ENCODE assay signal across 18 cellular contexts in genomic region chr10:75143353-75143752, GRCh38. TPM values are rescaled to one million over a fixed set of nuclear protein-coding genes. Genes with fewer than 3 reads are reported as not detected.
DNase-seq lines count a peak whose midpoint lies in the region; ATAC-seq and TF ChIP-seq lines count a peak whose summit lies in the region.
"Had no signal": no experiment of that assay in that cellular context is flagged by ENCODE, and none has a peak within 500 bp of the region (broad histone marks: within the 10 kb centered on the region; RNA-seq: fewer than 3 reads in every experiment).

No MANE protein-coding gene starts in this region.

- no peaks in the 10 kb centered on the region for H3K27me3 Mint-ChIP-seq in stimulated activated naive CD8-positive, alpha-beta T cell treated with anti-CD3 and anti-CD28 coated beads, Interleukin-15, Interleukin-2, amounts not matched to agents 100 ng/mL and 50 ng/mL, for 24 hours
- H3K27me3 Mint-ChIP-seq in stimulated activated naive CD8-positive, alpha-beta T cell treated with anti-CD3 and anti-CD28 coated beads, Interleukin-15, amount 100 ng/mL, for 72 hours, result no peaks in the 10 kb centered on the region
- H3K27me3 Mint-ChIP-seq: T-helper 17 cell had no signal

- no peaks in the 10 kb centered on the region for H3K9me3 Mint-ChIP-seq in stimulated activated naive CD8-positive, alpha-beta T cell treated with anti-CD3 and anti-CD28 coated beads, Interleukin-15, Interleukin-2, amounts not matched to agents 100 ng/mL and 50 ng/mL, for 24 hours
- no peaks in the 10 kb centered on the region for H3K9me3 Mint-ChIP-seq in stimulated activated naive CD8-positive, alpha-beta T cell treated with anti-CD3 and anti-CD28 coated beads, Interleukin-15, amount 100 ng/mL, for 72 hours

- DNase-seq in stimulated activated naive CD8-positive, alpha-beta T cell treated with anti-CD3 and anti-CD28 coated beads, Interleukin-15, amount 100 ng/mL, for 72 hours, result no peak
- DNase-seq in adipocyte (ENCODE audit: low read depth), result peak; percentile 67
- peak; percentile 52 for DNase-seq in fibroblast of pulmonary artery (ENCODE audit: low read depth)
- no peak for DNase-seq in thyroid gland
- DNase-seq in NCI-H446 (lab: John Stamatoyannopoulos, UW), result no peak
- no peak for DNase-seq in DMS79 (lab: John Stamatoyannopoulos, UW)
- DNase-seq: activated CD4-positive, alpha-beta T cell treated with anti-CD3 and anti-CD28 coated beads for 4 hours; activated gamma-delta T cell; MG63; NCI-H2107; NCI-H748 treated with DMSO at 0.1 percent for 48 hours; posterior cingulate gyrus; T-helper 17 cell; transverse colon had no signal

- H3K9me3 ChIP-seq in adipocyte (ENCODE audit: control insufficient read depth, low read length), result no peaks in the 10 kb centered on the region
- no peaks in the 10 kb centered on the region for H3K9me3 ChIP-seq in thyroid gland
- H3K9me3 ChIP-seq: esophagus muscularis mucosa, MG63, transverse colon had no signal

- H3K4me1 ChIP-seq in adipocyte (ENCODE audit: control insufficient read depth, insufficient read depth, low read length) (peaks cover 37% of the 10 kb centered on the region), thyroid gland (peaks cover 0 to 9% of the 10 kb centered on the region in 2 donors)

- H3K9ac ChIP-seq in adipocyte (ENCODE audit: low read length), result peak overlapping the region; percentile 51

- no peak for ATAC-seq in stimulated activated naive CD8-positive, alpha-beta T cell treated with anti-CD3 and anti-CD28 coated beads, Interleukin-15, amount 100 ng/mL, for 72 hours
- no peak for ATAC-seq in HG03045 (IDR thresholded peaks at IDR 0.05; ENCODE audit: unreplicated experiment)
- ATAC-seq: GM12878, T-helper 17 cell had no signal

- 21% methylated on average over 1 of the region's 1 CpG for WGBS in thyroid gland, 2 donors

- H3K4me3 ChIP-seq in adipocyte (ENCODE audit: low read length), result no peak overlapping the region
- no peak overlapping the region for H3K4me3 ChIP-seq in fibroblast of pulmonary artery (replicated peaks; ENCODE audit: low read depth, low read length)
- H3K4me3 ChIP-seq in thyroid gland (replicated peaks in 1 of 3), result no peak overlapping the region
- H3K4me3 ChIP-seq: esophagus muscularis mucosa, GM12878, MG63, transverse colon had no signal

- H3K36me3 Mint-ChIP-seq in stimulated activated naive CD8-positive, alpha-beta T cell treated with anti-CD3 and anti-CD28 coated beads, Interleukin-15, Interleukin-2, amounts not matched to agents 100 ng/mL and 50 ng/mL, for 24 hours (ENCODE audit: low read depth), result peaks cover 4% of the 10 kb centered on the region

- TF ChIP-seq POLR2A in thyroid gland (IDR thresholded peaks at IDR 0.05), result no peak

- H3K36me3 ChIP-seq in adipocyte (ENCODE audit: control insufficient read depth, insufficient read depth, low read length, severe bottlenecking) (no peaks in the 10 kb centered on the region), thyroid gland (no peaks in the 10 kb centered on the region)
- H3K36me3 ChIP-seq: esophagus muscularis mucosa, MG63, transverse colon had no signal

- TF ChIP-seq CTCF in fibroblast of pulmonary artery (IDR thresholded peaks at IDR 0.05; ENCODE audit: low read length, missing control alignments) (no peak), thyroid gland (IDR thresholded peaks at IDR 0.05) (no peak)

- intact Hi-C loops in thyroid gland (cut with DNase I), result no loop called here

- peaks cover 48% of the 10 kb centered on the region for H3K4me1 Mint-ChIP-seq in stimulated activated naive CD8-positive, alpha-beta T cell treated with anti-CD3 and anti-CD28 coated beads, Interleukin-15, Interleukin-2, amounts not matched to agents 100 ng/mL and 50 ng/mL, for 24 hours (ENCODE audit: low read depth)
- peaks cover 45% of the 10 kb centered on the region for H3K4me1 Mint-ChIP-seq in stimulated activated naive CD8-positive, alpha-beta T cell treated with anti-CD3 and anti-CD28 coated beads, Interleukin-15, amount 100 ng/mL, for 72 hours

- H3K27ac ChIP-seq in thyroid gland, result peak overlapping the region in 1 of 3 donors; percentile 16

- peak overlapping the region; percentile 61 for H3K27ac Mint-ChIP-seq in stimulated activated naive CD8-positive, alpha-beta T cell treated with anti-CD3 and anti-CD28 coated beads, Interleukin-15, Interleukin-2, amounts not matched to agents 100 ng/mL and 50 ng/mL, for 24 hours
- H3K27ac Mint-ChIP-seq in stimulated activated naive CD8-positive, alpha-beta T cell treated with anti-CD3 and anti-CD28 coated beads, Interleukin-15, amount 100 ng/mL, for 72 hours, result peak overlapping the region in 1 of 2 donors; percentile 88
- H3K27ac Mint-ChIP-seq: T-helper 17 cell had no signal

- H3K4me3 Mint-ChIP-seq in stimulated activated naive CD8-positive, alpha-beta T cell treated with anti-CD3 and anti-CD28 coated beads, Interleukin-15, Interleukin-2, amounts not matched to agents 100 ng/mL and 50 ng/mL, for 24 hours, result no peak overlapping the region
- H3K4me3 Mint-ChIP-seq in stimulated activated naive CD8-positive, alpha-beta T cell treated with anti-CD3 and anti-CD28 coated beads, Interleukin-15, amount 100 ng/mL, for 72 hours, result no peak overlapping the region
- H3K4me3 Mint-ChIP-seq: T-helper 17 cell had no signal

- H3K27me3 ChIP-seq in adipocyte (replicated peaks; ENCODE audit: control insufficient read depth, insufficient read depth, low read length) (no peaks in the 10 kb centered on the region), thyroid gland (no peaks in the 10 kb centered on the region)
- H3K27me3 ChIP-seq: esophagus muscularis mucosa, MG63, transverse colon had no signal

RNA-seq across cellular contexts. Expression of gene SAMD8, which starts 31.9 kb away (rescaled TPM):
- 10 to 100 TPM; 19.9 to 36.8 (median 28.4) TPM for total RNA-seq in thyroid gland

Comparison
In these comparisons a context has a peak if more than half of its experiments do, and no peak if none do; other contexts are left out.
1. DNase-seq: peak in adipocyte (single experiment) and fibroblast of pulmonary artery (single experiment); none in stimulated activated naive CD8-positive, alpha-beta T cell treated with anti-CD3 and anti-CD28 coated beads, Interleukin-15, amount 100 ng/mL, for 72 hours (0 of 2), thyroid gland (0 of 2), NCI-H446 (0 of 2) and DMS79 (single experiment).